ENCODE assay signal across 28 cellular contexts in the genomic region with DNA sequence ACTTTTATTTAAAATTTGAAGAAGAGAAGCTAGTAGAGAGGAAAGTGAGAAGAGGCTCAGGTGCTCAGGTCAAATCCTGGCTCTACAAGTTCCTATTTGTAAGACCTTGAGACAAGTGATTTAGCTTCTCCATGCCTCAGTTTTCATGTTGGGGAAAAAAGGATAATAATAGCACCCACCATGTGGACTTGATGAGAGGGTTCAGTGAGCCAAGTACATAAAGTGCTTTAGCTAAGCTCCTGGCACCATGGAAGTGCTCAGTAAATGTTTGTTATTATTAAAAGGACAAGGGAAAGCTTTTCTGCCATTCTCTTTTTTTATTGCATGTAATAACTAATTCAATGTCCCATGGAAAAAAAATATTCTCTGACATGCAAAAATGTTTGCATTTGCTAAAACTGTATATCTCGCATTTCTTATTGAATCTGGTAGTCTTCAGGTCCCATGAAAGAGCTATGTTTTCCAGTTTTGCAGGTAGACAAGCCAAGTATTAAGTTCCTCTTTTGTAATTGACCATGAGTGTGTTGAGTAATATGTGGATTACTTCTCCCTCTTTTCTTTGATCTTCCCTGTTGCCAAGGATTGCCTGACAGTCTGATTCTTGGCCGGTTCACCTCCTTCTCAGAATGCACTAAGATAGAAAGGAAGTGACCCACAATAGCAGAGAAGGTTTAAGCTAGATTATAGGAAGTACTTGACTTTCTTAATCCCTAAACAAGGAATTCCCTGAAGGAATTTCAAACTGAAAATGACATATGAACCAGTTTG. TPM values are rescaled to one million over a fixed set of nuclear protein-coding genes. Genes with fewer than 3 reads are reported as not detected.
DNase-seq lines count a peak whose midpoint lies in the region; ATAC-seq and TF ChIP-seq lines count a peak whose summit lies in the region.
"Had no signal": no experiment of that assay in that cellular context is flagged by ENCODE, and none has a peak within 500 bp of the region (broad histone marks: within the 10 kb centered on the region; RNA-seq: fewer than 3 reads in every experiment).

No MANE protein-coding gene starts in this region.

- H3K4me1 ChIP-seq in left ventricle myocardium inferior (peaks cover 42% of the 10 kb centered on the region), psoas muscle (peaks cover 37% of the 10 kb centered on the region)
- H3K4me1 ChIP-seq: prostate gland had no signal

- ATAC-seq in esophagus mucosa (peak; percentile 93), psoas muscle (peak; percentile 65 to 88 (median 75)), GM21360 (IDR thresholded peaks at IDR 0.05; ENCODE audit: unreplicated experiment) (no peak)
- ATAC-seq: activated naive CD8-positive, alpha-beta T cell treated with anti-CD3 and anti-CD28 coated beads, Interleukin-2, amount 50 U/mL, for 24 hours; activated T-cell treated with anti-CD3 and anti-CD28 coated beads, Interleukin-2, amount 50 U/mL, for 72 hours; naive thymus-derived CD4-positive, alpha-beta T cell; PC-3; stimulated activated naive B cell treated with anti-CD40 and anti-IgM and Interleukin-4, amounts not matched to agents 10 μg/mL and 1 μg/mL and 100 μg/mL, for 72 hours had no signal

- H3K4me3 ChIP-seq in left ventricle myocardium inferior: no peak overlapping the region
- no peak overlapping the region for H3K4me3 ChIP-seq in psoas muscle
- H3K4me3 ChIP-seq: prostate gland had no signal

- DNase-seq in left ventricle myocardium inferior (no peak), cardiac septum (ENCODE audit: low spot score) (no peak), psoas muscle (no peak), HUDEP-2 (lab: John Stamatoyannopoulos, UW; ENCODE audit: unreplicated experiment in 76 of 76) (no peak), type B pancreatic cell (ENCODE audit: extremely low spot score, unreplicated experiment) (no peak)
- DNase-seq: activated CD4-positive, CD25-positive, alpha-beta regulatory T cell; activated naive CD4-positive, alpha-beta T cell; activated naive CD8-positive, alpha-beta T cell treated with anti-CD3 and anti-CD28 coated beads, Interleukin-2, amount 50 U/mL, for 24 hours; activated T-cell treated with anti-CD3 and anti-CD28 coated beads, Interleukin-2, amount 50 U/mL, for 72 hours; CD8-positive, alpha-beta memory T cell; DMS 273 treated with DMSO at 0.1 percent for 48 hours; H7; islet precursor cell; naive thymus-derived CD4-positive, alpha-beta T cell; NCI-H1105 treated with DMSO at 0.1 percent for 48 hours; NCI-H187 treated with DMSO at 0.1 percent for 48 hours; NCI-H2171 treated with DMSO at 0.1 percent for 48 hours; NCI-H524; NK-92 treated with Interleukin-12 subunit alpha and Interleukin-12 subunit beta, amount 100 ng/mL, for 24 hours; PC-3; SK-N-SH; stimulated activated naive B cell treated with anti-CD40 and anti-IgM and Interleukin-4, amounts not matched to agents 10 μg/mL and 1 μg/mL and 100 μg/mL, for 72 hours; substantia nigra had no signal

- peaks cover 6% of the 10 kb centered on the region for H3K4me1 Mint-ChIP-seq in type B pancreatic cell (ENCODE audit: unreplicated experiment)
- H3K4me1 Mint-ChIP-seq: activated naive CD8-positive, alpha-beta T cell treated with anti-CD3 and anti-CD28 coated beads, Interleukin-2, amount 50 U/mL, for 24 hours; brain; CD8-positive, alpha-beta memory T cell; naive thymus-derived CD4-positive, alpha-beta T cell; stimulated activated naive B cell treated with anti-CD40 and anti-IgM and Interleukin-4, amounts not matched to agents 10 μg/mL and 1 μg/mL and 100 μg/mL, for 72 hours had no signal

- no peaks in the 10 kb centered on the region for H3K36me3 ChIP-seq in left ventricle myocardium inferior
- no peaks in the 10 kb centered on the region for H3K36me3 ChIP-seq in psoas muscle (ENCODE audit: insufficient read depth in 1 of 2, low read depth in 1 of 2)
- H3K36me3 ChIP-seq: neutrophil, prostate gland had no signal

- TF ChIP-seq CTCF in left ventricle myocardium inferior (IDR thresholded peaks at IDR 0.05; ENCODE audit: borderline replicate concordance) (no peak), psoas muscle (IDR thresholded peaks at IDR 0.05) (no peak), type B pancreatic cell (conservative IDR thresholded peaks at IDR 0.05) (no peak)

- peaks cover 3% of the 10 kb centered on the region for H3K9me3 ChIP-seq in left ventricle myocardium inferior (replicated peaks)
- H3K9me3 ChIP-seq in psoas muscle: no peaks in the 10 kb centered on the region
- H3K9me3 ChIP-seq: neutrophil, prostate gland, SK-N-SH had no signal

- peak overlapping the region; percentile 52 for H3K27ac ChIP-seq in left ventricle myocardium inferior (replicated peaks)
- H3K27ac ChIP-seq in psoas muscle: no peak overlapping the region
- H3K27ac ChIP-seq: neutrophil had no signal

- peaks cover 8% of the 10 kb centered on the region for H3K36me3 Mint-ChIP-seq in type B pancreatic cell
- H3K36me3 Mint-ChIP-seq: brain had no signal

- 38 to 59% (median 51%) methylated on average over 2 of the region's 2 CpGs for WGBS in psoas muscle, 3 donors

- peaks cover 53% of the 10 kb centered on the region for H3K27me3 Mint-ChIP-seq in type B pancreatic cell
- H3K27me3 Mint-ChIP-seq: activated naive CD8-positive, alpha-beta T cell treated with anti-CD3 and anti-CD28 coated beads, Interleukin-2, amount 50 U/mL, for 24 hours; brain; CD8-positive, alpha-beta memory T cell; naive thymus-derived CD4-positive, alpha-beta T cell; stimulated activated naive B cell treated with anti-CD40 and anti-IgM and Interleukin-4, amounts not matched to agents 10 μg/mL and 1 μg/mL and 100 μg/mL, for 72 hours had no signal

- H3K9me3 Mint-ChIP-seq in type B pancreatic cell: no peaks in the 10 kb centered on the region
- H3K9me3 Mint-ChIP-seq: activated naive CD8-positive, alpha-beta T cell treated with anti-CD3 and anti-CD28 coated beads, Interleukin-2, amount 50 U/mL, for 24 hours; activated T-cell treated with anti-CD3 and anti-CD28 coated beads, Interleukin-2, amount 50 U/mL, for 72 hours; naive thymus-derived CD4-positive, alpha-beta T cell; stimulated activated naive B cell treated with anti-CD40 and anti-IgM and Interleukin-4, amounts not matched to agents 10 μg/mL and 1 μg/mL and 100 μg/mL, for 72 hours had no signal

- H3K27me3 ChIP-seq in left ventricle myocardium inferior (ENCODE audit: low read depth) (no peaks in the 10 kb centered on the region), psoas muscle (ENCODE audit: insufficient read depth in 3 of 3, low read length in 2 of 3) (no peaks in the 10 kb centered on the region)
- H3K27me3 ChIP-seq: neutrophil had no signal

- intact Hi-C loops in left ventricle myocardium inferior (cut with micrococcal nuclease): loop anchor here (10.0 kb wide), 1 partner anchor 67 kb away; no protein-coding TSS in a partner anchor
- intact Hi-C loops in cardiac septum (cut with DNase I): no loop called here
- intact Hi-C loops in psoas muscle (cut with DNase I): loop anchor here (5.0 to 10.0 kb wide), 3 partner anchors 49 to 367 kb away; no protein-coding TSS in a partner anchor

- H3K27ac Mint-ChIP-seq in type B pancreatic cell: no peak overlapping the region
- H3K27ac Mint-ChIP-seq: activated naive CD8-positive, alpha-beta T cell treated with anti-CD3 and anti-CD28 coated beads, Interleukin-2, amount 50 U/mL, for 24 hours; activated T-cell treated with anti-CD3 and anti-CD28 coated beads, Interleukin-2, amount 50 U/mL, for 72 hours; brain; CD8-positive, alpha-beta memory T cell; naive thymus-derived CD4-positive, alpha-beta T cell; stimulated activated naive B cell treated with anti-CD40 and anti-IgM and Interleukin-4, amounts not matched to agents 10 μg/mL and 1 μg/mL and 100 μg/mL, for 72 hours had no signal

- H3K4me3 Mint-ChIP-seq in type B pancreatic cell: no peak overlapping the region
- H3K4me3 Mint-ChIP-seq: activated naive CD8-positive, alpha-beta T cell treated with anti-CD3 and anti-CD28 coated beads, Interleukin-2, amount 50 U/mL, for 24 hours; activated T-cell treated with anti-CD3 and anti-CD28 coated beads, Interleukin-2, amount 50 U/mL, for 72 hours; brain; CD8-positive, alpha-beta memory T cell; naive thymus-derived CD4-positive, alpha-beta T cell; stimulated activated naive B cell treated with anti-CD40 and anti-IgM and Interleukin-4, amounts not matched to agents 10 μg/mL and 1 μg/mL and 100 μg/mL, for 72 hours had no signal

RNA-seq across cellular contexts. Expression of gene TRIM32, which starts 45.6 kb away (rescaled TPM):
- total RNA-seq in left ventricle myocardium inferior (14.9 TPM), cardiac septum (13.1 TPM), esophagus mucosa (10.6 TPM), psoas muscle (10 to 100 TPM; 15.3 to 47.4 (median 22.3) TPM), type B pancreatic cell (ENCODE audit: low replicate concordance) (20.4 and 29.6 TPM in 2 replicates)
- 10 to 100 TPM in 1 of 3 donors, 1 to 10 TPM in 2; 6.1 to 11.7 (median 9.0) TPM for polyA plus RNA-seq in psoas muscle
